ENCODE assay signal across 3 cellular contexts in the genomic region with DNA sequence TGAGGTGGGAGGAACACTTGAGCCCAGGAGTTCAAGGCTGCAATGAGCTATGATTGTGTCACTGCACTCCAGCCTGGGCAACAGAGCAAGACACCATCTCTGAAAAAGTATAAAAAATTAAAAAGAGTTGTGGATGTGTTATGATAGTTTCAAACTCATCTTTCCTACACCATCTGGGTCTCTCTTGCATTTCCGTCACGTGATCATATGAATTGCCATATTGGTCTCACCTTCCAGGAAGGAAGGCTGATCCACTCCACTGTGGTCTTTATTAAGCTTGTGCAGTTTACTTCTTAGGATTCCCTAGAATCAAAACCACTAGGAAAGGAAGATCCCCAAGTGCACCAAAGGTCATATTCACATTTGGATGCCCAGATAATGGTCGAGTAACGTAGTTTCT. TPM values are rescaled to one million over a fixed set of nuclear protein-coding genes. Genes with fewer than 3 reads are reported as not detected.
"Had no signal": no experiment of that assay in that cellular context is flagged by ENCODE, and none has a peak within 500 bp of the region (broad histone marks: within the 10 kb centered on the region; RNA-seq: fewer than 3 reads in every experiment).

No MANE protein-coding gene starts in this region.

RNA-seq across cellular contexts. Expression of a gene that starts 18.2 kb away (rescaled TPM):
- total RNA-seq: PC-3, PC-9, SJSA1 had no signal
